Comparison of ENCODE assay signal across 8 cellular contexts in genomic region chr19:57887195-57887941, GRCh38. TPM values are rescaled to one million over a fixed set of nuclear protein-coding genes. Genes with fewer than 3 reads are reported as not detected.
DNase-seq lines count a peak whose midpoint lies in the region; ATAC-seq lines count a peak whose summit lies in the region.

No MANE protein-coding gene starts in this region.

- peak overlapping the region; percentile 88 for H3K4me3 ChIP-seq in iPS-18c (ENCODE audit: insufficient read depth, low read depth, low read length)

- peak overlapping the region; percentile 90 to 93 for H3K4me3 Mint-ChIP-seq in activated T-cell treated with anti-CD3 and anti-CD28 coated beads, Interleukin-2, amount 50 U/mL, for 72 hours
- H3K4me3 Mint-ChIP-seq in activated T-helper 2 cell treated with anti-CD3 and anti-CD28 coated beads, Interferon-gamma antibody, Interleukin-2, Interleukin-4, amounts not matched to agents 10 μg/mL and 5 μg/mL and 100 μg/mL, durations not matched to agents 14 hours and 24 hours and 36 hours (ENCODE audit: low read depth): peak overlapping the region; percentile 87
- H3K4me3 Mint-ChIP-seq in stimulated activated naive CD8-positive, alpha-beta T cell treated with anti-CD3 and anti-CD28 coated beads, Interleukin-15, amount 100 ng/mL, for 72 hours: peak overlapping the region; percentile 97 to 98

- ATAC-seq in activated T-cell treated with anti-CD3 and anti-CD28 coated beads, Interleukin-2, amount 50 U/mL, for 72 hours (replicated peaks in 1 of 2): no peak
- ATAC-seq in stimulated activated naive CD8-positive, alpha-beta T cell treated with anti-CD3 and anti-CD28 coated beads, Interleukin-15, amount 100 ng/mL, for 72 hours: no peak

- H3K27ac Mint-ChIP-seq in activated T-cell treated with anti-CD3 and anti-CD28 coated beads, Interleukin-2, amount 50 U/mL, for 72 hours: no peak overlapping the region
- H3K27ac Mint-ChIP-seq in activated T-helper 2 cell treated with anti-CD3 and anti-CD28 coated beads, Interferon-gamma antibody, Interleukin-2, Interleukin-4, amounts not matched to agents 10 μg/mL and 5 μg/mL and 100 μg/mL, durations not matched to agents 14 hours and 24 hours and 36 hours: no peak overlapping the region
- peak overlapping the region in 1 of 2 donors; percentile 71 for H3K27ac Mint-ChIP-seq in stimulated activated naive CD8-positive, alpha-beta T cell treated with anti-CD3 and anti-CD28 coated beads, Interleukin-15, amount 100 ng/mL, for 72 hours

- peaks cover 2% of the 10 kb centered on the region for H3K9me3 ChIP-seq in iPS-18c (ENCODE audit: control insufficient read depth, insufficient read depth, low read length)

- H3K27me3 Mint-ChIP-seq in activated T-cell treated with anti-CD3 and anti-CD28 coated beads, Interleukin-2, amount 50 U/mL, for 72 hours (ENCODE audit: low read depth): no peaks in the 10 kb centered on the region
- H3K27me3 Mint-ChIP-seq in activated T-helper 2 cell treated with anti-CD3 and anti-CD28 coated beads, Interferon-gamma antibody, Interleukin-2, Interleukin-4, amounts not matched to agents 10 μg/mL and 5 μg/mL and 100 μg/mL, durations not matched to agents 14 hours and 24 hours and 36 hours (ENCODE audit: low read depth): no peaks in the 10 kb centered on the region
- no peaks in the 10 kb centered on the region for H3K27me3 Mint-ChIP-seq in stimulated activated naive CD8-positive, alpha-beta T cell treated with anti-CD3 and anti-CD28 coated beads, Interleukin-15, amount 100 ng/mL, for 72 hours

- H3K4me1 Mint-ChIP-seq in activated T-cell treated with anti-CD3 and anti-CD28 coated beads, Interleukin-2, amount 50 U/mL, for 72 hours (ENCODE audit: low read depth): peaks cover 38% of the 10 kb centered on the region
- H3K4me1 Mint-ChIP-seq in activated T-helper 2 cell treated with anti-CD3 and anti-CD28 coated beads, Interferon-gamma antibody, Interleukin-2, Interleukin-4, amounts not matched to agents 10 μg/mL and 5 μg/mL and 100 μg/mL, durations not matched to agents 14 hours and 24 hours and 36 hours (ENCODE audit: low read depth): peaks cover 4% of the 10 kb centered on the region
- H3K4me1 Mint-ChIP-seq in stimulated activated naive CD8-positive, alpha-beta T cell treated with anti-CD3 and anti-CD28 coated beads, Interleukin-15, amount 100 ng/mL, for 72 hours: peaks cover 29% of the 10 kb centered on the region

- H3K9me3 Mint-ChIP-seq in activated T-cell treated with anti-CD3 and anti-CD28 coated beads, Interleukin-2, amount 50 U/mL, for 72 hours: peaks cover 12 to 25% of the 10 kb centered on the region in 2 donors
- peaks cover 66% of the 10 kb centered on the region for H3K9me3 Mint-ChIP-seq in activated T-helper 2 cell treated with anti-CD3 and anti-CD28 coated beads, Interferon-gamma antibody, Interleukin-2, Interleukin-4, amounts not matched to agents 10 μg/mL and 5 μg/mL and 100 μg/mL, durations not matched to agents 14 hours and 24 hours and 36 hours
- peaks cover 42 to 68% of the 10 kb centered on the region in 2 donors for H3K9me3 Mint-ChIP-seq in stimulated activated naive CD8-positive, alpha-beta T cell treated with anti-CD3 and anti-CD28 coated beads, Interleukin-15, amount 100 ng/mL, for 72 hours

- intact Hi-C loops in activated T-helper 2 cell treated with anti-CD3 and anti-CD28 coated beads, Interferon-gamma antibody, Interleukin-2, Interleukin-4, amounts not matched to agents 10 μg/mL and 5 μg/mL and 100 μg/mL, durations not matched to agents 14 hours and 24 hours and 36 hours (cut with micrococcal nuclease): no loop called here
- intact Hi-C loops in posterior cingulate gyrus (cut with DNase I): no loop called here

- no peak for DNase-seq in activated T-cell treated with anti-CD3 and anti-CD28 coated beads, Interleukin-2, amount 50 U/mL, for 72 hours
- DNase-seq in activated T-cell treated with anti-CD3 and anti-CD28 coated beads, Interleukin-2, amount 50 U/mL, for 48 hours: no peak
- no peak for DNase-seq in activated T-helper 2 cell treated with anti-CD3 and anti-CD28 coated beads, Interferon-gamma antibody, Interleukin-2, Interleukin-4, amounts not matched to agents 10 μg/mL and 5 μg/mL and 100 μg/mL, durations not matched to agents 14 hours and 24 hours and 36 hours (ENCODE audit: low spot score)
- DNase-seq in stimulated activated naive CD8-positive, alpha-beta T cell treated with anti-CD3 and anti-CD28 coated beads, Interleukin-15, amount 100 ng/mL, for 72 hours: no peak
- DNase-seq in germinal center (ENCODE audit: low spot score) (no peak), hypothalamus (lab: John Stamatoyannopoulos, UW) (no peak), posterior cingulate gyrus (no peak)

- peaks cover 29 to 70% of the 10 kb centered on the region in 2 donors for H3K36me3 Mint-ChIP-seq in activated T-cell treated with anti-CD3 and anti-CD28 coated beads, Interleukin-2, amount 50 U/mL, for 72 hours (ENCODE audit: insufficient read depth in 2 of 2)
- H3K36me3 Mint-ChIP-seq in activated T-helper 2 cell treated with anti-CD3 and anti-CD28 coated beads, Interferon-gamma antibody, Interleukin-2, Interleukin-4, amounts not matched to agents 10 μg/mL and 5 μg/mL and 100 μg/mL, durations not matched to agents 14 hours and 24 hours and 36 hours (ENCODE audit: low read depth): peaks cover 73% of the 10 kb centered on the region

RNA-seq across cellular contexts. Expression of gene ZNF814, which starts 1.5 kb away (rescaled TPM):
- 10 to 100 TPM; 16.1 to 21.4 TPM for total RNA-seq in activated T-cell treated with anti-CD3 and anti-CD28 coated beads, Interleukin-2, amount 50 U/mL, for 72 hours
- 11.4 and 12.3 TPM in 2 replicates for total RNA-seq in activated T-helper 2 cell treated with anti-CD3 and anti-CD28 coated beads, Interferon-gamma antibody, Interleukin-2, Interleukin-4, amounts not matched to agents 10 μg/mL and 5 μg/mL and 100 μg/mL, durations not matched to agents 14 hours and 24 hours and 36 hours

RNA-seq across cellular contexts. Expression of gene ZNF417, which starts 29.0 kb away (rescaled TPM):
- total RNA-seq in activated T-cell treated with anti-CD3 and anti-CD28 coated beads, Interleukin-2, amount 50 U/mL, for 72 hours: 10 to 100 TPM; 12.6 to 13.8 TPM
- total RNA-seq in activated T-helper 2 cell treated with anti-CD3 and anti-CD28 coated beads, Interferon-gamma antibody, Interleukin-2, Interleukin-4, amounts not matched to agents 10 μg/mL and 5 μg/mL and 100 μg/mL, durations not matched to agents 14 hours and 24 hours and 36 hours: 10.6 and 11.4 TPM in 2 replicates

RNA-seq across cellular contexts. Expression of gene ZNF587, which starts 37.7 kb away (rescaled TPM):
- total RNA-seq in activated T-cell treated with anti-CD3 and anti-CD28 coated beads, Interleukin-2, amount 50 U/mL, for 72 hours: 10 to 100 TPM; 31.5 to 32.5 TPM
- 29.7 and 32.1 TPM in 2 replicates for total RNA-seq in activated T-helper 2 cell treated with anti-CD3 and anti-CD28 coated beads, Interferon-gamma antibody, Interleukin-2, Interleukin-4, amounts not matched to agents 10 μg/mL and 5 μg/mL and 100 μg/mL, durations not matched to agents 14 hours and 24 hours and 36 hours

RNA-seq across cellular contexts. Expression of gene ZNF418, which starts 47.8 kb away (rescaled TPM):
- total RNA-seq in activated T-cell treated with anti-CD3 and anti-CD28 coated beads, Interleukin-2, amount 50 U/mL, for 72 hours: 1 to 10 TPM; 3.4 to 8.0 TPM
- 1.1 and 2.1 TPM in 2 replicates for total RNA-seq in activated T-helper 2 cell treated with anti-CD3 and anti-CD28 coated beads, Interferon-gamma antibody, Interleukin-2, Interleukin-4, amounts not matched to agents 10 μg/mL and 5 μg/mL and 100 μg/mL, durations not matched to agents 14 hours and 24 hours and 36 hours

RNA-seq across cellular contexts. Expression of gene ZNF587B, which starts 57.3 kb away (rescaled TPM):
- 10 to 100 TPM; 16.8 to 18.0 TPM for total RNA-seq in activated T-cell treated with anti-CD3 and anti-CD28 coated beads, Interleukin-2, amount 50 U/mL, for 72 hours
- 20.8 and 21.3 TPM in 2 replicates for total RNA-seq in activated T-helper 2 cell treated with anti-CD3 and anti-CD28 coated beads, Interferon-gamma antibody, Interleukin-2, Interleukin-4, amounts not matched to agents 10 μg/mL and 5 μg/mL and 100 μg/mL, durations not matched to agents 14 hours and 24 hours and 36 hours
